Comparison of ENCODE assay signal across 29 cellular contexts in genomic region chr15:53359038-53359437, GRCh38.
"Had no signal": no experiment of that assay in that cellular context is flagged by ENCODE, and none has a peak within 500 bp of the region (broad histone marks: within the 10 kb centered on the region; RNA-seq: fewer than 3 reads in every experiment).

No MANE protein-coding gene starts in this region.

- H3K4me1 Mint-ChIP-seq: naive thymus-derived CD4-positive, alpha-beta T cell; natural killer cell; nephron; stimulated activated effector memory CD8-positive, alpha-beta T cell treated with anti-CD3 and anti-CD28 coated beads, Interleukin-12 subunit alpha, Interleukin-12 subunit beta, amount 100 ng/mL, for 72 hours; stimulated activated naive B cell treated with anti-CD40 and anti-IgM and Interleukin-4, amounts not matched to agents 10 μg/mL and 1 μg/mL and 100 μg/mL, for 72 hours had no signal

- H3K27ac Mint-ChIP-seq: naive thymus-derived CD4-positive, alpha-beta T cell; natural killer cell; nephron; progenitor cell of endocrine pancreas; stimulated activated effector memory CD8-positive, alpha-beta T cell treated with anti-CD3 and anti-CD28 coated beads, Interleukin-12 subunit alpha, Interleukin-12 subunit beta, amount 100 ng/mL, for 72 hours; stimulated activated naive B cell treated with anti-CD40 and anti-IgM and Interleukin-4, amounts not matched to agents 10 μg/mL and 1 μg/mL and 100 μg/mL, for 72 hours; stimulated activated naive CD8-positive, alpha-beta T cell treated with anti-CD3 and anti-CD28 coated beads, Interleukin-15, Interleukin-2, amounts not matched to agents 100 ng/mL and 50 ng/mL, for 24 hours had no signal

- DNase-seq: naive thymus-derived CD4-positive, alpha-beta T cell; natural killer cell; occipital lobe; ovary; posterior cingulate gyrus; psoas muscle; right cardiac atrium; stimulated activated CD4-positive, alpha-beta T cell treated with anti-CD3 and anti-CD28 coated beads, Interleukin-15, amount 100 ng/mL, for 24 hours; stimulated activated CD4-positive, alpha-beta T cell treated with anti-CD3 and anti-CD28 coated beads, Interleukin-2, amount 100 ng/mL, for 24 hours; stimulated activated CD4-positive, alpha-beta T cell treated with anti-CD3 and anti-CD28 coated beads, Interleukin-2, amount 100 ng/mL, for 48 hours; stimulated activated CD4-positive, alpha-beta T cell treated with anti-CD3 and anti-CD28 coated beads, Interleukin-4, amount 100 ng/mL, for 24 hours; stimulated activated naive B cell treated with anti-CD40 and anti-IgM and Interleukin-4, amounts not matched to agents 10 μg/mL and 1 μg/mL and 100 μg/mL, for 72 hours; stimulated activated naive CD4-positive, alpha-beta T cell treated with Interleukin-2 at 50 U/mL for 16 hours; stomach; thyroid gland; trophoblast cell; upper lobe of left lung had no signal

- H3K27me3 ChIP-seq: neural progenitor cell, ovary, stomach, thyroid gland, tibial nerve, upper lobe of left lung, vagina had no signal

- H3K36me3 Mint-ChIP-seq: naive thymus-derived CD4-positive, alpha-beta T cell; natural killer cell; neural progenitor cell; stimulated activated effector memory CD8-positive, alpha-beta T cell treated with anti-CD3 and anti-CD28 coated beads, Interleukin-12 subunit alpha, Interleukin-12 subunit beta, amount 100 ng/mL, for 72 hours; stimulated activated naive B cell treated with anti-CD40 and anti-IgM and Interleukin-4, amounts not matched to agents 10 μg/mL and 1 μg/mL and 100 μg/mL, for 72 hours had no signal

- H3K27ac ChIP-seq: neural progenitor cell, ovary, parathyroid adenoma, psoas muscle, skin epidermis, stomach, thoracic aorta, thyroid gland, tibial nerve, upper lobe of left lung, vagina had no signal

- H3K4me3 Mint-ChIP-seq: naive thymus-derived CD4-positive, alpha-beta T cell; natural killer cell; nephron; neural progenitor cell; stimulated activated effector memory CD8-positive, alpha-beta T cell treated with anti-CD3 and anti-CD28 coated beads, Interleukin-12 subunit alpha, Interleukin-12 subunit beta, amount 100 ng/mL, for 72 hours; stimulated activated naive B cell treated with anti-CD40 and anti-IgM and Interleukin-4, amounts not matched to agents 10 μg/mL and 1 μg/mL and 100 μg/mL, for 72 hours; stimulated activated naive CD8-positive, alpha-beta T cell treated with anti-CD3 and anti-CD28 coated beads, Interleukin-15, Interleukin-2, amounts not matched to agents 100 ng/mL and 50 ng/mL, for 24 hours had no signal

- H3K9me3 Mint-ChIP-seq: nephron; neural progenitor cell; stimulated activated naive B cell treated with anti-CD40 and anti-IgM and Interleukin-4, amounts not matched to agents 10 μg/mL and 1 μg/mL and 100 μg/mL, for 72 hours; stimulated activated naive CD8-positive, alpha-beta T cell treated with anti-CD3 and anti-CD28 coated beads, Interleukin-15, Interleukin-2, amounts not matched to agents 100 ng/mL and 50 ng/mL, for 24 hours had no signal

- ATAC-seq: naive thymus-derived CD4-positive, alpha-beta T cell; natural killer cell; psoas muscle; right cardiac atrium; sciatic nerve; stimulated activated effector memory CD8-positive, alpha-beta T cell treated with anti-CD3 and anti-CD28 coated beads, Interleukin-12 subunit alpha, Interleukin-12 subunit beta, amount 100 ng/mL, for 72 hours; stimulated activated naive B cell treated with anti-CD40 and anti-IgM and Interleukin-4, amounts not matched to agents 10 μg/mL and 1 μg/mL and 100 μg/mL, for 72 hours had no signal

- H3K4me1 ChIP-seq: neural progenitor cell, parathyroid adenoma, psoas muscle, stomach, thyroid gland, tibial nerve, upper lobe of left lung, vagina had no signal

- H3K4me3 ChIP-seq: neural progenitor cell, ovary, psoas muscle, skin epidermis, smooth muscle cell, stomach, thoracic aorta, thyroid gland, tibial nerve, upper lobe of left lung, vagina had no signal

- H3K36me3 ChIP-seq: neural progenitor cell, ovary, stomach, thoracic aorta, thyroid gland, tibial nerve, upper lobe of left lung, vagina had no signal

- H3K27me3 Mint-ChIP-seq: progenitor cell of endocrine pancreas; stimulated activated naive B cell treated with anti-CD40 and anti-IgM and Interleukin-4, amounts not matched to agents 10 μg/mL and 1 μg/mL and 100 μg/mL, for 72 hours; stimulated activated naive CD8-positive, alpha-beta T cell treated with anti-CD3 and anti-CD28 coated beads, Interleukin-15, Interleukin-2, amounts not matched to agents 100 ng/mL and 50 ng/mL, for 24 hours had no signal

- H3K9me3 ChIP-seq: ovary, psoas muscle, stomach, thoracic aorta, thyroid gland, tibial nerve, upper lobe of left lung, vagina had no signal
